2 cellular contexts compared by ENCODE assay signal in the genomic region with DNA sequence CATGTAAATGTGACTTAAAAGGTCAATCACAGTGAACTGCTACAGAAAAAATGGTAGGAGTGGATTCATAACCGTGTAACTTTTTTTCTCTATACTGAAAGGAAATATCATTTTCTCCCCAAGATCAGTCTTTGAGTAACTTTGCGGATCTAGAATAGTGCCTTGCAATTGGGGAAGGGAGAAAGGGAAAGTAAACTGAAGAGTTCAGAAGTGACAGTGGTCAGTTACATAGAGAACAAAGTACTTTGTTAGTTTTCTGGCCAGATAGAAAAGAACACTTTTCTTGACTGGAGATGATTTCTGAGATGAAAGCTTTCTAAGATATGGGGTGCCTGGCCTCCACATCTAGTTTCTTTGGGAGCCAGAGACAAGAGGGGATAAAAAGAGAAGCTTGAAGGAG.
TF ChIP-seq lines count a peak whose summit lies in the region.

No MANE protein-coding gene starts in this region.

TF ChIP-seq in liver, 16 proteins besides CTCF, POLR2A, EP300 and RAD21:
- no peak for TF ChIP-seq YY1 (IDR thresholded peaks at IDR 0.05)
- TF ChIP-seq HNF4A (conservative IDR thresholded peaks at IDR 0.05), result peak; percentile 10 to 13
- TF ChIP-seq FOXA1 (IDR thresholded peaks at IDR 0.05), result no peak

TF ChIP-seq in HepG2, 621 proteins besides CTCF, POLR2A, EP300 and RAD21:
- no peak for TF ChIP-seq SMARCE1 (IDR thresholded peaks at IDR 0.05; ENCODE audit: borderline replicate concordance)
- TF ChIP-seq XRCC5 (optimal IDR thresholded peaks at IDR 0.05; ENCODE audit: low read length), result no peak
- no peak for TF ChIP-seq SOX13 (IDR thresholded peaks at IDR 0.05)
- no peak for TF ChIP-seq SOX13 (CRISPR knock-in tag; conservative IDR thresholded peaks at IDR 0.05 in 1 of 2, IDR thresholded peaks at IDR 0.05 in 1 of 2)
